In genomic region chr9:97470076-97470475, GRCh38 we compare ENCODE assay signal across 11 cellular contexts. TPM values are rescaled to one million over a fixed set of nuclear protein-coding genes. Genes with fewer than 3 reads are reported as not detected.
DNase-seq lines count a peak whose midpoint lies in the region; ATAC-seq and TF ChIP-seq lines count a peak whose summit lies in the region.
"Had no signal": no experiment of that assay in that cellular context is flagged by ENCODE, and none has a peak within 500 bp of the region (broad histone marks: within the 10 kb centered on the region; RNA-seq: fewer than 3 reads in every experiment).

No MANE protein-coding gene starts in this region.

- H3K36me3 Mint-ChIP-seq in progenitor cell of endocrine pancreas (ENCODE audit: insufficient read depth): peaks cover 5% of the 10 kb centered on the region

- H3K36me3 ChIP-seq in OCI-LY3 (replicated peaks; ENCODE audit: low read depth, low read length): peaks cover 5% of the 10 kb centered on the region

- TF ChIP-seq CTCF in GM13976 (IDR thresholded peaks at IDR 0.05; ENCODE audit: borderline replicate concordance, control extremely low read depth, extremely low read depth, insufficient read depth, missing control alignments) (peak; percentile 49), OCI-LY3 (IDR thresholded peaks at IDR 0.05; ENCODE audit: low read depth, low read length) (peak; percentile 45), epithelial cell of proximal tubule (conservative IDR thresholded peaks at IDR 0.05; ENCODE audit: low read depth, low read length) (peak; percentile 47), progenitor cell of endocrine pancreas (IDR thresholded peaks at IDR 0.05; ENCODE audit: unreplicated experiment) (peak; percentile 19)

- DNase-seq in GM13976 (ENCODE audit: low spot score) (no peak), epithelial cell of proximal tubule (ENCODE audit: low read depth) (no peak), progenitor cell of endocrine pancreas (ENCODE audit: low spot score, unreplicated experiment) (no peak), GDM1 (lab: John Stamatoyannopoulos, UW) (no peak), OCI-M2 (lab: John Stamatoyannopoulos, UW; ENCODE audit: unreplicated experiment) (no peak)
- no peak for DNase-seq in activated CD4-positive, CD25-positive, alpha-beta regulatory T cell (lab: John Stamatoyannopoulos, UW)
- DNase-seq: activated CD8-positive, alpha-beta memory T cell treated with anti-CD3 and anti-CD28 coated beads, Interleukin-2, amount 50 U/mL, for 48 hours; stimulated activated naive CD8-positive, alpha-beta T cell treated with anti-CD3 and anti-CD28 coated beads, Interleukin-15, amount 100 ng/mL, for 72 hours had no signal

- no peak overlapping the region for H3K9ac ChIP-seq in OCI-LY3 (ENCODE audit: low read length)

- H3K27ac ChIP-seq in OCI-LY3 (ENCODE audit: low read length): no peak overlapping the region

- H3K79me2 ChIP-seq in OCI-LY3 (ENCODE audit: low read length): no peaks in the 10 kb centered on the region

- H3K4me3 ChIP-seq in OCI-LY3 (ENCODE audit: low read length) (no peak overlapping the region), epithelial cell of proximal tubule (ENCODE audit: low read depth, low read length) (no peak overlapping the region)
- H3K4me3 ChIP-seq: smooth muscle cell had no signal

- no peaks in the 10 kb centered on the region for H4K20me1 ChIP-seq in OCI-LY3 (ENCODE audit: insufficient read depth, low read length)

- no peaks in the 10 kb centered on the region for H3K9me3 ChIP-seq in OCI-LY3 (ENCODE audit: insufficient read depth, low read length)

- peaks cover 16% of the 10 kb centered on the region for H3K4me1 ChIP-seq in OCI-LY3 (ENCODE audit: low read length)

- no peaks in the 10 kb centered on the region for H3K27me3 Mint-ChIP-seq in progenitor cell of endocrine pancreas
- H3K27me3 Mint-ChIP-seq: stimulated activated naive CD8-positive, alpha-beta T cell treated with anti-CD3 and anti-CD28 coated beads, Interleukin-15, amount 100 ng/mL, for 72 hours had no signal

- no peak overlapping the region for H2AFZ ChIP-seq in OCI-LY3 (ENCODE audit: low read depth, low read length)

- H3K9me3 Mint-ChIP-seq in progenitor cell of endocrine pancreas (ENCODE audit: low read depth): no peaks in the 10 kb centered on the region
- H3K9me3 Mint-ChIP-seq: stimulated activated naive CD8-positive, alpha-beta T cell treated with anti-CD3 and anti-CD28 coated beads, Interleukin-15, amount 100 ng/mL, for 72 hours had no signal

- H3K4me1 Mint-ChIP-seq in progenitor cell of endocrine pancreas (ENCODE audit: low read depth): no peaks in the 10 kb centered on the region
- H3K4me1 Mint-ChIP-seq: stimulated activated naive CD8-positive, alpha-beta T cell treated with anti-CD3 and anti-CD28 coated beads, Interleukin-15, amount 100 ng/mL, for 72 hours had no signal

- no peak overlapping the region for H3K4me2 ChIP-seq in OCI-LY3 (ENCODE audit: low read length)
- H3K4me2 ChIP-seq: smooth muscle cell had no signal

- no peak overlapping the region for H3K4me3 Mint-ChIP-seq in progenitor cell of endocrine pancreas (ENCODE audit: low read depth)
- H3K4me3 Mint-ChIP-seq: stimulated activated naive CD8-positive, alpha-beta T cell treated with anti-CD3 and anti-CD28 coated beads, Interleukin-15, amount 100 ng/mL, for 72 hours had no signal

- no peak for ATAC-seq in GM19023 (IDR thresholded peaks at IDR 0.05; ENCODE audit: unreplicated experiment)
- ATAC-seq: stimulated activated naive CD8-positive, alpha-beta T cell treated with anti-CD3 and anti-CD28 coated beads, Interleukin-15, amount 100 ng/mL, for 72 hours had no signal

- H3K27me3 ChIP-seq in OCI-LY3 (ENCODE audit: low read depth, low read length): no peaks in the 10 kb centered on the region

- H3K27ac Mint-ChIP-seq in progenitor cell of endocrine pancreas: no peak overlapping the region
- H3K27ac Mint-ChIP-seq: stimulated activated naive CD8-positive, alpha-beta T cell treated with anti-CD3 and anti-CD28 coated beads, Interleukin-15, amount 100 ng/mL, for 72 hours had no signal

- in situ Hi-C loops in GM13976 (cut with MboI; ENCODE audit: low sequenced_read_pairs, unreplicated experiment): no loop called here

RNA-seq across cellular contexts. Expression of gene TMOD1, which starts 31.4 kb away (rescaled TPM):
- total RNA-seq in epithelial cell of proximal tubule: 0.14 and 0.98 TPM in 2 replicates
- 10.1 and 10.6 TPM in 2 replicates for total RNA-seq in progenitor cell of endocrine pancreas

RNA-seq across cellular contexts. Expression of gene TDRD7, which starts 58.2 kb away (rescaled TPM):
- total RNA-seq in epithelial cell of proximal tubule (6.0 and 9.4 TPM in 2 replicates), progenitor cell of endocrine pancreas (12.8 and 14.2 TPM in 2 replicates)
